In the genomic region with DNA sequence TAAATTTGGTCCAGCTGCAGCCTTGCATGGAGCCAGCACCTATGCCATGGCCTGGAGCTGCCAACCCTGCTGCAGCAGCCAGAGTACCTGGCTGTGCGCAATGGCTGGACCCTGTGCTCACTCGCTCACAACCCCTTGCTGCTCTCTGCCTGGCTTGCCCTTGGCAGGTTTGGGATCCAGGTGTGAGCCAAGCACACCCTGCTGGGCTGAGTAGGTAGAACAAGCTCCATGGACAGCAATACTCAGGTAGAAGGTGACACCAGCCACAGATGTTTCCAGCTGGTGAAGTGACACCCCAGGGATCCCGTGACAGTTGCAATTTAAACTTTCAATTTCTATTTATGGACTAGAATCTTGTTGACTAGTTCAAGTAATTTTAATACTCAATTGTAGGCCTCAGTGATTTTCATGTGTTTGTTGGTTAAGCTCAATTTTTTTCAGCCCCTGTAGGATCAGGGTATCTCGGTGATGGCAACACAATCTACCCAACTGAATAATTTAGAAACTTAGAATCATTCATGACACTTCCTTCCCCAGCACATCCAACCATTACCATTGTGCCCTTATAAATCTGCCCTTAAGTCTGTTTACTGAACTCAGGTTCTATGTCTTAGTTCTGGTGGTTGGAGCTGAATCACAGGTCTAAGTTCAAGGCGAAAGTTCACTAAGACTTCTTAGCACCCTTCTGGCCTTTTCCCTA, we compare ENCODE assay signal across 8 cellular contexts.
A peak's percentile ranks its signal among the peaks of the same experiment; 100 is the strongest.
DNase-seq lines count a peak whose midpoint lies in the region; ATAC-seq and TF ChIP-seq lines count a peak whose summit lies in the region.

No MANE protein-coding gene starts in this region.

- no peaks in the 10 kb centered on the region for H3K4me1 Mint-ChIP-seq in naive thymus-derived CD8-positive, alpha-beta T cell

- ATAC-seq in GM18505 (IDR thresholded peaks at IDR 0.05; ENCODE audit: unreplicated experiment) (peak; percentile 81), HG02852 (IDR thresholded peaks at IDR 0.05; ENCODE audit: unreplicated experiment) (peak; percentile 65), HG03097 (IDR thresholded peaks at IDR 0.05; ENCODE audit: low FRiP score, unreplicated experiment) (no peak), GM19463 (IDR thresholded peaks at IDR 0.05; ENCODE audit: unreplicated experiment) (no peak)
- ATAC-seq in naive thymus-derived CD8-positive, alpha-beta T cell, result peak; percentile 61 to 67

- POLR2A ChIA-PET in naive thymus-derived CD8-positive, alpha-beta T cell (lab: Charles Lee), result no interaction called here

- H3K27ac Mint-ChIP-seq in naive thymus-derived CD8-positive, alpha-beta T cell, result no peak overlapping the region

- H3K36me3 Mint-ChIP-seq in naive thymus-derived CD8-positive, alpha-beta T cell, result no peaks in the 10 kb centered on the region

- H3K27me3 Mint-ChIP-seq in naive thymus-derived CD8-positive, alpha-beta T cell, result peaks cover 0 to 14% (median 8%) of the 10 kb centered on the region in 5 donors

- TF ChIP-seq POLR2A in GM18505 (IDR thresholded peaks at IDR 0.05; ENCODE audit: borderline replicate concordance, extremely low read depth, insufficient read depth, insufficient read length), result no peak

- no peak overlapping the region for H3K4me3 Mint-ChIP-seq in naive thymus-derived CD8-positive, alpha-beta T cell

- peak; percentile 11 for DNase-seq in activated T-cell treated with anti-CD3 and anti-CD28 coated beads for 1 hour (ENCODE audit: low read depth)
- DNase-seq in naive thymus-derived CD8-positive, alpha-beta T cell, result peak in 9 of 10 donors; percentile 13 to 71 (median 44)
- DNase-seq in SKM-1 (lab: John Stamatoyannopoulos, UW; ENCODE audit: unreplicated experiment), result no peak
- DNase-seq in SW 1271 (lab: John Stamatoyannopoulos, UW), result no peak

- H3K9me3 Mint-ChIP-seq in naive thymus-derived CD8-positive, alpha-beta T cell, result no peaks in the 10 kb centered on the region

Comparison
In these comparisons a context has a peak if more than half of its experiments do, and no peak if none do; other contexts are left out.
1. ATAC-seq: peak in GM18505 (single experiment), HG02852 (single experiment) and naive thymus-derived CD8-positive, alpha-beta T cell (2 of 2); none in HG03097 (single experiment) and GM19463 (single experiment).
2. DNase-seq: peak in activated T-cell treated with anti-CD3 and anti-CD28 coated beads for 1 hour (single experiment) and naive thymus-derived CD8-positive, alpha-beta T cell (9 of 10); none in SKM-1 (single experiment) and SW 1271 (0 of 2).